Comparison of ENCODE assay signal across 8 cellular contexts in genomic region chr1:150148834-150149489, GRCh38. TPM values are rescaled to one million over a fixed set of nuclear protein-coding genes. Genes with fewer than 3 reads are reported as not detected.
DNase-seq lines count a peak whose midpoint lies in the region; ATAC-seq and FAIRE-seq lines count a peak whose summit lies in the region.

No MANE protein-coding gene starts in this region.

- no peaks in the 10 kb centered on the region for H3K9me3 Mint-ChIP-seq in dendritic cell treated with granulocyte-macrophage colony-stimulating factor and Interleukin-4, amounts not matched to agents 40 ng/mL and 50 ng/mL, for 4 days
- no peaks in the 10 kb centered on the region for H3K9me3 Mint-ChIP-seq in naive thymus-derived CD8-positive, alpha-beta T cell

- DNase-seq in GM19239 (ENCODE audit: insufficient read length, low spot score), result no peak
- peak; percentile 55 for DNase-seq in NCI-H510A treated with DMSO at 0.1 percent for 48 hours (lab: John Stamatoyannopoulos, UW)
- DNase-seq in naive thymus-derived CD8-positive, alpha-beta T cell, result no peak
- no peak for DNase-seq in left colon
- DNase-seq in stimulated activated CD4-positive, alpha-beta T cell treated with anti-CD3 and anti-CD28 coated beads, Interleukin-1b, Interleukin-23, amount 100 ng/mL, for 48 hours, result no peak
- no peak for DNase-seq in Ammon's horn (ENCODE audit: low spot score)
- DNase-seq in HT-29 (ENCODE audit: low spot score), result no peak

- H3K36me3 Mint-ChIP-seq in dendritic cell treated with granulocyte-macrophage colony-stimulating factor and Interleukin-4, amounts not matched to agents 40 ng/mL and 50 ng/mL, for 4 days (ENCODE audit: low read depth), result peaks cover 67% of the 10 kb centered on the region
- peaks cover 0 to 14% (median 6%) of the 10 kb centered on the region in 3 donors for H3K36me3 Mint-ChIP-seq in naive thymus-derived CD8-positive, alpha-beta T cell

- H3K27ac Mint-ChIP-seq in dendritic cell treated with granulocyte-macrophage colony-stimulating factor and Interleukin-4, amounts not matched to agents 40 ng/mL and 50 ng/mL, for 4 days, result peak overlapping the region; percentile 92
- peak overlapping the region; percentile 63 to 97 (median 94) for H3K27ac Mint-ChIP-seq in naive thymus-derived CD8-positive, alpha-beta T cell

- H3K4me1 Mint-ChIP-seq in dendritic cell treated with granulocyte-macrophage colony-stimulating factor and Interleukin-4, amounts not matched to agents 40 ng/mL and 50 ng/mL, for 4 days (ENCODE audit: low read depth), result peaks cover 66% of the 10 kb centered on the region
- H3K4me1 Mint-ChIP-seq in naive thymus-derived CD8-positive, alpha-beta T cell, result peaks cover 42 to 73% (median 66%) of the 10 kb centered on the region in 4 donors

- no peak for ATAC-seq in naive thymus-derived CD8-positive, alpha-beta T cell
- no peak for ATAC-seq in left colon

- POLR2A ChIA-PET in naive thymus-derived CD8-positive, alpha-beta T cell (lab: Charles Lee), result interaction anchor here (1.2 to 4.1 kb wide), 7 partner anchors 8 to 261 kb away, joined by 3 to 87 read pairs (median 11); a partner anchor contains a TSS

- peak; percentile 86 for FAIRE-seq in GM19239 (lab: Jason Lieb, UNC)

- intact Hi-C loops in dendritic cell treated with granulocyte-macrophage colony-stimulating factor and Interleukin-4, amounts not matched to agents 40 ng/mL and 50 ng/mL, for 4 days (cut with micrococcal nuclease), result loop anchor here (2.0 to 10.0 kb wide), 2 partner anchors 14 to 54 kb away; no protein-coding TSS in a partner anchor
- intact Hi-C loops in left colon (cut with DNase I, micrococcal nuclease), result no loop called here

- peaks cover 2% of the 10 kb centered on the region for H3K27me3 Mint-ChIP-seq in dendritic cell treated with granulocyte-macrophage colony-stimulating factor and Interleukin-4, amounts not matched to agents 40 ng/mL and 50 ng/mL, for 4 days
- no peaks in the 10 kb centered on the region for H3K27me3 Mint-ChIP-seq in naive thymus-derived CD8-positive, alpha-beta T cell

- H3K4me3 Mint-ChIP-seq in dendritic cell treated with granulocyte-macrophage colony-stimulating factor and Interleukin-4, amounts not matched to agents 40 ng/mL and 50 ng/mL, for 4 days, result peak overlapping the region; percentile 92
- H3K4me3 Mint-ChIP-seq in naive thymus-derived CD8-positive, alpha-beta T cell, result peak overlapping the region; percentile 83 to 98 (median 92)

RNA-seq across cellular contexts. Expression of gene PLEKHO1, which starts 0.8 kb away (rescaled TPM):
- total RNA-seq in naive thymus-derived CD8-positive, alpha-beta T cell, result 100 to 1,000 TPM; 135 to 137 TPM
- 10 to 100 TPM; 19.4 to 30.8 (median 30.4) TPM for polyA plus RNA-seq in naive thymus-derived CD8-positive, alpha-beta T cell
- 10 to 100 TPM in 1 of 2 donors, 1 to 10 TPM in 1; 4.8 to 43.0 TPM for total RNA-seq in left colon
- 0.05 and 0.18 TPM in 2 replicates for total RNA-seq in HT-29 (2014; rRNA removed; shearing (Covaris generic))
